13 cellular contexts compared by ENCODE assay signal in genomic region chr22:48490513-48491411, GRCh38.
A peak's percentile ranks its signal among the peaks of the same experiment; 100 is the strongest.
DNase-seq lines count a peak whose midpoint lies in the region; ATAC-seq, FAIRE-seq and TF ChIP-seq lines count a peak whose summit lies in the region.
"Had no signal": no experiment of that assay in that cellular context is flagged by ENCODE, and none has a peak within 500 bp of the region (broad histone marks: within the 10 kb centered on the region; RNA-seq: fewer than 3 reads in every experiment).

No MANE protein-coding gene starts in this region.

- H3K79me2 ChIP-seq in HepG2 (ENCODE audit: insufficient read depth, low read length): no peaks in the 10 kb centered on the region

- intact Hi-C loops in right lobe of liver (cut with DNase I): no loop called here
- intact Hi-C loops in HepG2 (cut with micrococcal nuclease; ENCODE audit: unreplicated experiment): loop anchor here (10.0 kb wide), 1 partner anchor 1276 kb away; no protein-coding TSS in a partner anchor
- intact Hi-C loops in aorta (cut with DNase I): no loop called here

- no peak overlapping the region for H3K27ac Mint-ChIP-seq in endodermal cell
- no peak overlapping the region for H3K27ac Mint-ChIP-seq in stimulated activated naive B cell treated with anti-CD40 and anti-IgM and Interleukin-4, amounts not matched to agents 10 μg/mL and 1 μg/mL and 100 μg/mL, for 72 hours
- H3K27ac Mint-ChIP-seq in activated CD4-positive, alpha-beta T cell treated with anti-CD3 and anti-CD28 coated beads, Interleukin-2, amount 10 ng/mL, durations not matched to agents 7 days and 5 days: no peak overlapping the region
- H3K27ac Mint-ChIP-seq: activated CD8-positive, alpha-beta T cell treated with anti-CD3 and anti-CD28 coated beads for 36 hours; memory B cell had no signal

- H3K27me3 Mint-ChIP-seq in endodermal cell (ENCODE audit: insufficient read depth): peaks cover 52% of the 10 kb centered on the region
- peaks cover 81 to 86% of the 10 kb centered on the region in 2 donors for H3K27me3 Mint-ChIP-seq in stimulated activated naive B cell treated with anti-CD40 and anti-IgM and Interleukin-4, amounts not matched to agents 10 μg/mL and 1 μg/mL and 100 μg/mL, for 72 hours
- peaks cover 48% of the 10 kb centered on the region for H3K27me3 Mint-ChIP-seq in activated CD4-positive, alpha-beta T cell treated with anti-CD3 and anti-CD28 coated beads, Interleukin-2, amount 10 ng/mL, durations not matched to agents 7 days and 5 days

- H3K36me3 ChIP-seq in right lobe of liver (no peaks in the 10 kb centered on the region), HepG2 (replicated peaks in 1 of 2; ENCODE audit: control insufficient read depth in 1 of 2, insufficient read depth in 2 of 2, low read length in 2 of 2) (no peaks in the 10 kb centered on the region), endodermal cell (ENCODE audit: control insufficient read depth, insufficient read depth, low read length) (no peaks in the 10 kb centered on the region), neuron (ENCODE audit: insufficient read depth, low read length) (no peaks in the 10 kb centered on the region), aorta (ENCODE audit: control insufficient read depth in 1 of 2, insufficient read depth in 2 of 2, low read length in 1 of 2) (no peaks in the 10 kb centered on the region)
- H3K36me3 ChIP-seq: BLaER1 treated with 17β-estradiol and CSF1 and Interleukin-3, amounts not matched to agents 10 nM and 100 nM had no signal

- H3K4me3 ChIP-seq in right lobe of liver: peak overlapping the region in 1 of 3 donors; percentile 41
- no peak overlapping the region for H3K4me3 ChIP-seq in HepG2 (replicated peaks in 1 of 3; ENCODE audit: insufficient read depth in 1 of 3, low read depth in 2 of 3, low read length in 3 of 3)
- H3K4me3 ChIP-seq in endodermal cell (ENCODE audit: low read length): peak overlapping the region; percentile 83
- H3K4me3 ChIP-seq in neuron (ENCODE audit: low read length): peak overlapping the region; percentile 57
- H3K4me3 ChIP-seq in aorta (ENCODE audit: low read length in 2 of 2): no peak overlapping the region
- H3K4me3 ChIP-seq: BLaER1 treated with 17β-estradiol and CSF1 and Interleukin-3, amounts not matched to agents 10 nM and 100 nM had no signal

- no peak overlapping the region for H3K9ac ChIP-seq in HepG2 (ENCODE audit: insufficient read depth, low read depth, low read length)
- H3K9ac ChIP-seq in endodermal cell (ENCODE audit: extremely low read depth, low read length, poor library complexity, severe bottlenecking): peak overlapping the region; percentile 15
- H3K9ac ChIP-seq: BLaER1 treated with 17β-estradiol and CSF1 and Interleukin-3, amounts not matched to agents 10 nM and 100 nM had no signal

- H3K9me3 Mint-ChIP-seq in endodermal cell: no peaks in the 10 kb centered on the region
- no peaks in the 10 kb centered on the region for H3K9me3 Mint-ChIP-seq in stimulated activated naive B cell treated with anti-CD40 and anti-IgM and Interleukin-4, amounts not matched to agents 10 μg/mL and 1 μg/mL and 100 μg/mL, for 72 hours
- no peaks in the 10 kb centered on the region for H3K9me3 Mint-ChIP-seq in activated CD4-positive, alpha-beta T cell treated with anti-CD3 and anti-CD28 coated beads, Interleukin-2, amount 10 ng/mL, durations not matched to agents 7 days and 5 days
- H3K9me3 Mint-ChIP-seq: activated CD8-positive, alpha-beta T cell treated with anti-CD3 and anti-CD28 coated beads for 36 hours; IgD-negative memory B cell; memory B cell had no signal

- in situ Hi-C loops in HepG2 (cut with HindIII; ENCODE audit: extremely low pct_ligation_motif_present, low pct_unique_long_range_greater_than_20kb): loop anchor here (5.0 to 25.0 kb wide), 3 partner anchors 648 to 1278 kb away; no protein-coding TSS in a partner anchor

- no peaks in the 10 kb centered on the region; the same call in 1 of the 2 replicates for H4K20me1 ChIP-seq in HepG2 (ENCODE audit: insufficient read depth, low read length)

- H3K36me3 Mint-ChIP-seq in endodermal cell (ENCODE audit: low read depth): no peaks in the 10 kb centered on the region
- H3K36me3 Mint-ChIP-seq in stimulated activated naive B cell treated with anti-CD40 and anti-IgM and Interleukin-4, amounts not matched to agents 10 μg/mL and 1 μg/mL and 100 μg/mL, for 72 hours: no peaks in the 10 kb centered on the region
- H3K36me3 Mint-ChIP-seq in activated CD4-positive, alpha-beta T cell treated with anti-CD3 and anti-CD28 coated beads, Interleukin-2, amount 10 ng/mL, durations not matched to agents 7 days and 5 days (ENCODE audit: low read depth): no peaks in the 10 kb centered on the region
- H3K36me3 Mint-ChIP-seq: IgD-negative memory B cell, memory B cell had no signal

- H3K9me3 ChIP-seq in right lobe of liver (no peaks in the 10 kb centered on the region), HepG2 (ENCODE audit: low read length) (no peaks in the 10 kb centered on the region), endodermal cell (ENCODE audit: control insufficient read depth, low read length) (no peaks in the 10 kb centered on the region), neuron (ENCODE audit: low read length) (no peaks in the 10 kb centered on the region), aorta (ENCODE audit: control insufficient read depth, low read length) (no peaks in the 10 kb centered on the region)
- H3K9me3 ChIP-seq: BLaER1 treated with 17β-estradiol and CSF1 and Interleukin-3, amounts not matched to agents 10 nM and 100 nM had no signal

- CTCF ChIA-PET in HepG2 (lab: Yijun Ruan, JAX; ENCODE audit: low intra/inter-chr PET ratio, low total read pairs): no interaction called here
- CTCF ChIA-PET in activated CD4-positive, alpha-beta T cell treated with anti-CD3 and anti-CD28 coated beads, Interleukin-2, amount 10 ng/mL, durations not matched to agents 7 days and 5 days (lab: Charles Lee): interaction anchor here (0.5 kb wide), 1 partner anchor 82 kb away, joined by 3 read pairs; no protein-coding TSS in a partner anchor

- TF ChIP-seq EP300 in HepG2 (IDR thresholded peaks at IDR 0.05; ENCODE audit: low read depth in 2 of 2, low read length in 2 of 2) (no peak), HepG2 (CRISPR knock-in tag; IDR thresholded peaks at IDR 0.05; ENCODE audit: borderline replicate concordance) (no peak)

- H3K4me1 Mint-ChIP-seq in endodermal cell: peaks cover 12% of the 10 kb centered on the region
- H3K4me1 Mint-ChIP-seq in stimulated activated naive B cell treated with anti-CD40 and anti-IgM and Interleukin-4, amounts not matched to agents 10 μg/mL and 1 μg/mL and 100 μg/mL, for 72 hours: peaks cover 12 to 23% of the 10 kb centered on the region in 2 donors
- no peaks in the 10 kb centered on the region for H3K4me1 Mint-ChIP-seq in activated CD4-positive, alpha-beta T cell treated with anti-CD3 and anti-CD28 coated beads, Interleukin-2, amount 10 ng/mL, durations not matched to agents 7 days and 5 days
- H3K4me1 Mint-ChIP-seq: IgD-negative memory B cell had no signal

- TF ChIP-seq CTCF in right lobe of liver (IDR thresholded peaks at IDR 0.05): no peak
- TF ChIP-seq CTCF in HepG2 (CRISPR knock-in tag; IDR thresholded peaks at IDR 0.05): no peak
- TF ChIP-seq CTCF in endodermal cell (conservative IDR thresholded peaks at IDR 0.05): no peak

- peak overlapping the region; percentile 61 for H3K4me3 Mint-ChIP-seq in endodermal cell
- no peak overlapping the region for H3K4me3 Mint-ChIP-seq in stimulated activated naive B cell treated with anti-CD40 and anti-IgM and Interleukin-4, amounts not matched to agents 10 μg/mL and 1 μg/mL and 100 μg/mL, for 72 hours
- H3K4me3 Mint-ChIP-seq in activated CD4-positive, alpha-beta T cell treated with anti-CD3 and anti-CD28 coated beads, Interleukin-2, amount 10 ng/mL, durations not matched to agents 7 days and 5 days: no peak overlapping the region
- H3K4me3 Mint-ChIP-seq: activated CD8-positive, alpha-beta T cell treated with anti-CD3 and anti-CD28 coated beads for 36 hours; IgD-negative memory B cell; memory B cell had no signal

- peak in 2 of 3 donors; percentile 31 to 50 for DNase-seq in right lobe of liver
- no peak for DNase-seq in HepG2 (ENCODE audit: low spot score)
- peak; percentile 64 for DNase-seq in endodermal cell
- DNase-seq in aorta: peak; percentile 21 to 67
- DNase-seq in stimulated activated naive B cell treated with anti-CD40 and anti-IgM and Interleukin-4, amounts not matched to agents 10 μg/mL and 1 μg/mL and 100 μg/mL, for 72 hours: no peak
- DNase-seq in activated CD4-positive, alpha-beta T cell treated with anti-CD3 and anti-CD28 coated beads, Interleukin-2, amount 10 ng/mL, durations not matched to agents 7 days and 5 days: no peak
- no peak for DNase-seq in SK-N-DZ (ENCODE audit: low spot score)
- DNase-seq: activated CD8-positive, alpha-beta T cell treated with anti-CD3 and anti-CD28 coated beads for 36 hours; NCI-H226 had no signal

- POLR2A ChIA-PET in HepG2 (lab: Yijun Ruan, JAX): interaction anchor here (0.7 kb wide), 1 partner anchor 502 kb away, joined by 5 read pairs; no protein-coding TSS in a partner anchor
- POLR2A ChIA-PET in activated CD4-positive, alpha-beta T cell treated with anti-CD3 and anti-CD28 coated beads, Interleukin-2, amount 10 ng/mL, durations not matched to agents 7 days and 5 days (lab: Charles Lee): no interaction called here

- H3K27me3 ChIP-seq in right lobe of liver (peaks cover 0 to 9% of the 10 kb centered on the region in 2 donors), HepG2 (ENCODE audit: control insufficient read depth in 1 of 2, insufficient read depth in 2 of 2, low read length in 2 of 2) (peaks cover 1 to 57% of the 10 kb centered on the region in 2 experiments; a peak in 3 of 5 replicates), endodermal cell (ENCODE audit: control insufficient read depth, insufficient read depth, low read length, poor library complexity, severe bottlenecking) (peaks cover 9% of the 10 kb centered on the region), neuron (ENCODE audit: insufficient read depth, low read length) (peaks cover 32% of the 10 kb centered on the region), aorta (ENCODE audit: control insufficient read depth in 1 of 2, insufficient read depth in 2 of 2, low read length in 1 of 2) (no peaks in the 10 kb centered on the region)

- under 1% methylated on average over 17 of the region's 51 CpGs for WGBS in right lobe of liver (ENCODE audit: insufficient coverage, low coverage, low lambda C conversion rate, missing lambda C conversion rate)
- 19% methylated on average over 24 of the region's 51 CpGs for WGBS in HepG2 (ENCODE audit: low lambda C conversion rate)
- WGBS in endodermal cell (ENCODE audit: insufficient coverage in 1 of 2, insufficient read length in 1 of 2), 2 experiments: 0 to 1% methylated on average over 12 to 51 of the region's 51 CpGs
- WGBS in aorta, 2 donors: 1 to 2% methylated on average over 34 to 51 of the region's 51 CpGs

- no peak overlapping the region for H3K4me2 ChIP-seq in HepG2 (ENCODE audit: low read depth, low read length)
- H3K4me2 ChIP-seq: BLaER1 treated with 17β-estradiol and CSF1 and Interleukin-3, amounts not matched to agents 10 nM and 100 nM had no signal

- FAIRE-seq in HepG2 (lab: Jason Lieb, UNC): no peak

- no peak overlapping the region for H3K27ac ChIP-seq in right lobe of liver
- no peak overlapping the region for H3K27ac ChIP-seq in HepG2 (ENCODE audit: extremely low read length, insufficient read depth, low read length)
- no peak overlapping the region for H3K27ac ChIP-seq in endodermal cell (ENCODE audit: low read depth, low read length)
- H3K27ac ChIP-seq in aorta (ENCODE audit: low read depth in 1 of 2, low read length in 2 of 2): no peak overlapping the region
- H3K27ac ChIP-seq: BLaER1 treated with 17β-estradiol and CSF1 and Interleukin-3, amounts not matched to agents 10 nM and 100 nM had no signal

- TF ChIP-seq POLR2A in right lobe of liver (IDR thresholded peaks at IDR 0.05) (no peak), HepG2 (IDR thresholded peaks at IDR 0.05; ENCODE audit: insufficient read depth in 1 of 2, low read depth in 2 of 2, low read length in 2 of 2) (no peak)

- no TSS peak for BruUV-seq in HepG2 (replicated peaks; lab: Mats Ljungman, UMichigan)

- H2AFZ ChIP-seq in HepG2 (ENCODE audit: low read length) (no peak overlapping the region), neuron (ENCODE audit: low read depth, low read length) (peak overlapping the region; percentile 94)

- ATAC-seq in right lobe of liver (no peak), HepG2 (no peak), aorta (ENCODE audit: low FRiP score) (no peak)
- no peak for ATAC-seq in stimulated activated naive B cell treated with anti-CD40 and anti-IgM and Interleukin-4, amounts not matched to agents 10 μg/mL and 1 μg/mL and 100 μg/mL, for 72 hours (replicated peaks)
- ATAC-seq: activated CD8-positive, alpha-beta T cell treated with anti-CD3 and anti-CD28 coated beads for 36 hours had no signal

- H3K4me1 ChIP-seq in right lobe of liver: peaks cover 0 to 6% (median 0%) of the 10 kb centered on the region in 4 donors
- no peaks in the 10 kb centered on the region for H3K4me1 ChIP-seq in HepG2 (ENCODE audit: insufficient read depth, low read length)
- peaks cover 8% of the 10 kb centered on the region for H3K4me1 ChIP-seq in endodermal cell (ENCODE audit: control insufficient read depth, insufficient read depth, low read length)
- peaks cover 17% of the 10 kb centered on the region for H3K4me1 ChIP-seq in neuron (ENCODE audit: insufficient read depth, low read length)
- no peaks in the 10 kb centered on the region for H3K4me1 ChIP-seq in aorta (ENCODE audit: control insufficient read depth in 1 of 2, insufficient read depth in 2 of 2, low read length in 2 of 2)

- no peak for TF ChIP-seq RAD21 in HepG2 (CRISPR knock-in tag; IDR thresholded peaks at IDR 0.05)

Comparison
In these comparisons a context has a peak if more than half of its experiments do, and no peak if none do; other contexts are left out.
1. DNase-seq: peak in right lobe of liver (2 of 3), endodermal cell (single experiment) and aorta (2 of 2); none in HepG2 (single experiment), stimulated activated naive B cell treated with anti-CD40 and anti-IgM and Interleukin-4, amounts not matched to agents 10 μg/mL and 1 μg/mL and 100 μg/mL, for 72 hours (single experiment), activated CD4-positive, alpha-beta T cell treated with anti-CD3 and anti-CD28 coated beads, Interleukin-2, amount 10 ng/mL, durations not matched to agents 7 days and 5 days (single experiment) and SK-N-DZ (single experiment).
2. H3K4me3 ChIP-seq: peak in endodermal cell (single experiment) and neuron (single experiment); none in HepG2 (0 of 3) and aorta (0 of 2).